Comparison of ENCODE assay signal across 2 cellular contexts in the genomic region with DNA sequence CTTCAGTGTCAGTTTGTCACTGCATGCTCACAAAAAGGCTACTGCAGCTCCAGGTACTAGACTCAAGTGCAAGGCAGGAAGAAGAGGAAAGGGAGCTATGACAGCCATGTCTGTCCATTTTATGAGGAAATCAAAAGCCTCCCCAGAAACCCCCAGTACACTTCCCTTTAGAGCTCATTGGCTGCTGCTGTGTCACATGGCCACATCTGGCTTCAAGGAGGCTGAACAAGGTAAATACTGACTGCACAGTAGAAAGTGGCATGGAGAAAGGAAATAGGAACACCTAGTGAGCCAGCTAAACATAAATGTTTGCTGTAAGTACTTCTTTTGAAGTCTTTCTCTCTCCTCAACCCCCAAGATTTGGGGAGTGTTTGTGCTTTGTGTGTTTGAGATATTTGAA.
TF ChIP-seq lines count a peak whose summit lies in the region.

No MANE protein-coding gene starts in this region.

TF ChIP-seq in SK-N-SH, 30 proteins besides CTCF, POLR2A, EP300 and RAD21 (continued from another document):
- TF ChIP-seq GATA2 (CRISPR knock-in tag; IDR thresholded peaks at IDR 0.05) (no peak), YY1 (IDR thresholded peaks at IDR 0.05; ENCODE audit: low read depth) (no peak), TEAD4 (IDR thresholded peaks at IDR 0.05; ENCODE audit: borderline replicate concordance, insufficient read depth) (no peak), MAX (IDR thresholded peaks at IDR 0.05; ENCODE audit: low read depth) (no peak), MEF2A (IDR thresholded peaks at IDR 0.05; ENCODE audit: borderline replicate concordance, low read depth) (no peak), USF1 (IDR thresholded peaks at IDR 0.05; ENCODE audit: borderline replicate concordance, low read depth) (no peak; the same call in 1 of the 2 replicates), FOXJ3 (CRISPR knock-in tag; IDR thresholded peaks at IDR 0.05) (no peak), TAF1 (IDR thresholded peaks at IDR 0.05; ENCODE audit: borderline replicate concordance, low read depth, low read length) (no peak), CHD2 (IDR thresholded peaks at IDR 0.05; ENCODE audit: low read length, partially characterized antibody) (no peak), GABPA (IDR thresholded peaks at IDR 0.05; ENCODE audit: low read depth) (no peak), REST (IDR thresholded peaks at IDR 0.05; ENCODE audit: low read depth, low read length) (no peak), EZH2phosphoT487 (IDR thresholded peaks at IDR 0.05; ENCODE audit: borderline replicate concordance, low read depth) (no peak)
- TF ChIP-seq, protein P1, sequence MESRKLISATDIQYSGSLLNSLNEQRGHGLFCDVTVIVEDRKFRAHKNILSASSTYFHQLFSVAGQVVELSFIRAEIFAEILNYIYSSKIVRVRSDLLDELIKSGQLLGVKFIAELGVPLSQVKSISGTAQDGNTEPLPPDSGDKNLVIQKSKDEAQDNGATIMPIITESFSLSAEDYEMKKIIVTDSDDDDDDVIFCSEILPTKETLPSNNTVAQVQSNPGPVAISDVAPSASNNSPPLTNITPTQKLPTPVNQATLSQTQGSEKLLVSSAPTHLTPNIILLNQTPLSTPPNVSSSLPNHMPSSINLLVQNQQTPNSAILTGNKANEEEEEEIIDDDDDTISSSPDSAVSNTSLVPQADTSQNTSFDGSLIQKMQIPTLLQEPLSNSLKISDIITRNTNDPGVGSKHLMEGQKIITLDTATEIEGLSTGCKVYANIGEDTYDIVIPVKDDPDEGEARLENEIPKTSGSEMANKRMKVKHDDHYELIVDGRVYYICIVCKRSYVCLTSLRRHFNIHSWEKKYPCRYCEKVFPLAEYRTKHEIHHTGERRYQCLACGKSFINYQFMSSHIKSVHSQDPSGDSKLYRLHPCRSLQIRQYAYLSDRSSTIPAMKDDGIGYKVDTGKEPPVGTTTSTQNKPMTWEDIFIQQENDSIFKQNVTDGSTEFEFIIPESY (IDR thresholded peaks at IDR 0.05; ENCODE audit: borderline replicate concordance, low read depth), result no peak

TF ChIP-seq in K562, 482 proteins besides CTCF, POLR2A, EP300 and RAD21 (continued from another document):
- no peak for TF ChIP-seq NR3C1 (CRISPR knock-in tag; IDR thresholded peaks at IDR 0.05)
- TF ChIP-seq USF2 (CRISPR knock-in tag; IDR thresholded peaks at IDR 0.05), result peak; percentile 40; the same call in 1 of the 2 replicates
- no peak for TF ChIP-seq AFF4 (CRISPR knock-in tag; IDR thresholded peaks at IDR 0.05)
- TF ChIP-seq, protein P2, sequence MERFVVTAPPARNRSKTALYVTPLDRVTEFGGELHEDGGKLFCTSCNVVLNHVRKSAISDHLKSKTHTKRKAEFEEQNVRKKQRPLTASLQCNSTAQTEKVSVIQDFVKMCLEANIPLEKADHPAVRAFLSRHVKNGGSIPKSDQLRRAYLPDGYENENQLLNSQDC (CRISPR knock-in tag; IDR thresholded peaks at IDR 0.05), result no peak
- peak; percentile 46 for TF ChIP-seq NFYB (IDR thresholded peaks at IDR 0.05; ENCODE audit: extremely low read depth, insufficient read length)
- TF ChIP-seq MEIS2 (IDR thresholded peaks at IDR 0.05; ENCODE audit: partially characterized antibody), result no peak
- no peak for TF ChIP-seq ZNF280B (CRISPR knock-in tag; IDR thresholded peaks at IDR 0.05)
- TF ChIP-seq TEAD2 (tag; IDR thresholded peaks at IDR 0.05), result no peak
- TF ChIP-seq HNRNPK (IDR thresholded peaks at IDR 0.05; ENCODE audit: low read depth, low read length, poor library complexity, severe bottlenecking), result no peak
- no peak for TF ChIP-seq HBP1 (CRISPR knock-in tag; IDR thresholded peaks at IDR 0.05)
- TF ChIP-seq NR4A1 (CRISPR knock-in tag; IDR thresholded peaks at IDR 0.05), result no peak
- TF ChIP-seq NR4A1 (tag; IDR thresholded peaks at IDR 0.05), result no peak
